In genomic region chr3:197847866-197848401, GRCh38 we compare ENCODE assay signal across 8 cellular contexts. TPM values are rescaled to one million over a fixed set of nuclear protein-coding genes. Genes with fewer than 3 reads are reported as not detected.
A peak's percentile ranks its signal among the peaks of the same experiment; 100 is the strongest.
DNase-seq lines count a peak whose midpoint lies in the region; ATAC-seq and TF ChIP-seq lines count a peak whose summit lies in the region.

No MANE protein-coding gene starts in this region.

- H3K9me3 Mint-ChIP-seq in stimulated activated naive B cell treated with anti-CD40 and anti-IgM and Interleukin-4, amounts not matched to agents 10 μg/mL and 1 μg/mL and 100 μg/mL, for 72 hours: no peaks in the 10 kb centered on the region

- no peak overlapping the region for H2AFZ ChIP-seq in PC-3 (ENCODE audit: low read length)

- TF ChIP-seq POLR2A in gastroesophageal sphincter (IDR thresholded peaks at IDR 0.05): no peak

- no peaks in the 10 kb centered on the region for H4K20me1 ChIP-seq in PC-3 (ENCODE audit: low read length)

- peaks cover 45 to 74% of the 10 kb centered on the region in 2 donors for H3K36me3 Mint-ChIP-seq in stimulated activated naive B cell treated with anti-CD40 and anti-IgM and Interleukin-4, amounts not matched to agents 10 μg/mL and 1 μg/mL and 100 μg/mL, for 72 hours

- no peaks in the 10 kb centered on the region for H3F3A ChIP-seq in PC-3 (ENCODE audit: low read length, unreplicated experiment)

- H3K9me3 ChIP-seq in PC-3 (ENCODE audit: low read length) (no peaks in the 10 kb centered on the region), endocrine pancreas (ENCODE audit: control insufficient read depth, low read length) (no peaks in the 10 kb centered on the region), gastroesophageal sphincter (no peaks in the 10 kb centered on the region)

- H3K9ac ChIP-seq in PC-3 (ENCODE audit: low read length): no peak overlapping the region
- H3K9ac ChIP-seq in endocrine pancreas (ENCODE audit: control insufficient read depth, insufficient read depth, low read length): peak overlapping the region; percentile 10

- H3K4me2 ChIP-seq in PC-3 (ENCODE audit: low read length): no peak overlapping the region

- POLR2A ChIA-PET in PC-3 (lab: Charles Lee; ENCODE audit: unreplicated experiment): no interaction called here

- H3K27ac Mint-ChIP-seq in stimulated activated naive B cell treated with anti-CD40 and anti-IgM and Interleukin-4, amounts not matched to agents 10 μg/mL and 1 μg/mL and 100 μg/mL, for 72 hours: peak overlapping the region; percentile 95

- peak overlapping the region; percentile 72 to 77 for H3K4me3 Mint-ChIP-seq in stimulated activated naive B cell treated with anti-CD40 and anti-IgM and Interleukin-4, amounts not matched to agents 10 μg/mL and 1 μg/mL and 100 μg/mL, for 72 hours

- H3K27ac ChIP-seq in PC-3 (ENCODE audit: low read length) (no peak overlapping the region), gastroesophageal sphincter (peak overlapping the region in 2 of 4 donors; percentile 6 to 38)

- ATAC-seq in HG02970 (IDR thresholded peaks at IDR 0.05; ENCODE audit: low FRiP score, unreplicated experiment) (peak; percentile 56), PC-3 (peak; percentile 56), gastroesophageal sphincter (no peak)
- ATAC-seq in stimulated activated naive B cell treated with anti-CD40 and anti-IgM and Interleukin-4, amounts not matched to agents 10 μg/mL and 1 μg/mL and 100 μg/mL, for 72 hours (replicated peaks): peak; percentile 95 to 96

- H3K4me3 ChIP-seq in PC-3 (ENCODE audit: low read length) (no peak overlapping the region), endocrine pancreas (ENCODE audit: control insufficient read depth, insufficient read depth, low read length) (peak overlapping the region; percentile 61), gastroesophageal sphincter (peak overlapping the region in 1 of 2 donors; percentile 3)

- H3K27me3 ChIP-seq in PC-3 (ENCODE audit: low read length): no peaks in the 10 kb centered on the region
- no peaks in the 10 kb centered on the region for H3K27me3 ChIP-seq in endocrine pancreas (ENCODE audit: control insufficient read depth, insufficient read depth, low read length)
- no peaks in the 10 kb centered on the region for H3K27me3 ChIP-seq in gastroesophageal sphincter

- 64 to 75% methylated on average over 7 to 8 of the region's 8 CpGs for WGBS in gastroesophageal sphincter (ENCODE audit: low coverage in 1 of 2), 2 donors

- H3K36me3 ChIP-seq in PC-3 (ENCODE audit: low read depth, low read length): peaks cover 17% of the 10 kb centered on the region
- H3K36me3 ChIP-seq in endocrine pancreas (ENCODE audit: control insufficient read depth, insufficient read depth, low read length): no peaks in the 10 kb centered on the region
- peaks cover 0 to 98% of the 10 kb centered on the region in 2 donors for H3K36me3 ChIP-seq in gastroesophageal sphincter

- CTCF ChIA-PET in PC-3 (lab: Charles Lee): no interaction called here

- BruUV-seq in PC-3 (replicated peaks; lab: Mats Ljungman, UMichigan): no TSS peak

- no peak for TF ChIP-seq EP300 in gastroesophageal sphincter (IDR thresholded peaks at IDR 0.05)

- H3K27me3 Mint-ChIP-seq in stimulated activated naive B cell treated with anti-CD40 and anti-IgM and Interleukin-4, amounts not matched to agents 10 μg/mL and 1 μg/mL and 100 μg/mL, for 72 hours: no peaks in the 10 kb centered on the region

- TF ChIP-seq CTCF in PC-3 (conservative IDR thresholded peaks at IDR 0.05; ENCODE audit: low read depth, low read length) (no peak), gastroesophageal sphincter (IDR thresholded peaks at IDR 0.05) (no peak)

- intact Hi-C loops in PC-3 (cut with micrococcal nuclease): no loop called here

- H3K9me2 ChIP-seq in PC-3 (replicated peaks; ENCODE audit: low read length): no peaks in the 10 kb centered on the region

- no peaks in the 10 kb centered on the region for H3K4me1 ChIP-seq in PC-3 (ENCODE audit: insufficient read depth, low read length)
- peaks cover 10% of the 10 kb centered on the region for H3K4me1 ChIP-seq in endocrine pancreas (ENCODE audit: control insufficient read depth, insufficient read depth, low read length)
- H3K4me1 ChIP-seq in gastroesophageal sphincter: no peaks in the 10 kb centered on the region

- peak; percentile 16 for DNase-seq in stimulated activated CD4-positive, alpha-beta T cell treated with anti-CD3 and anti-CD28 coated beads, Interleukin-2, amount 100 ng/mL, for 4 hours (ENCODE audit: low read depth)
- DNase-seq in stimulated activated CD4-positive, alpha-beta T cell treated with anti-CD3 and anti-CD28 coated beads, Interleukin-1b, Interleukin-23, amount 100 ng/mL, for 48 hours: no peak
- no peak for DNase-seq in PC-3
- no peak for DNase-seq in stimulated activated naive B cell treated with anti-CD40 and anti-IgM and Interleukin-4, amounts not matched to agents 10 μg/mL and 1 μg/mL and 100 μg/mL, for 72 hours
- no peak for DNase-seq in epidermal melanocyte (ENCODE audit: insufficient read length, low spot score)

- H3K4me1 Mint-ChIP-seq in stimulated activated naive B cell treated with anti-CD40 and anti-IgM and Interleukin-4, amounts not matched to agents 10 μg/mL and 1 μg/mL and 100 μg/mL, for 72 hours: peaks cover 21 to 30% of the 10 kb centered on the region in 2 donors

- H3K79me2 ChIP-seq in PC-3 (ENCODE audit: low read length): no peaks in the 10 kb centered on the region

RNA-seq across cellular contexts. Expression of gene LRCH3, which starts 56.9 kb away (rescaled TPM):
- total RNA-seq in PC-3 (2014; rRNA removed) (43.1 and 146 TPM in 2 replicates), gastroesophageal sphincter (100 to 1,000 TPM in 1 of 4 donors, 10 to 100 TPM in 3; 39.0 to 158 (median 69.6) TPM)
